Comparison of ENCODE assay signal across 8 cellular contexts in genomic region chr2:164479460-164479859, GRCh38.
A peak's percentile ranks its signal among the peaks of the same experiment; 100 is the strongest.
DNase-seq lines count a peak whose midpoint lies in the region; ATAC-seq, FAIRE-seq and TF ChIP-seq lines count a peak whose summit lies in the region.

No MANE protein-coding gene starts in this region.

- H3K4me3 Mint-ChIP-seq in glutamatergic neuron (ENCODE audit: unreplicated experiment) = no peak overlapping the region

- no peaks in the 10 kb centered on the region for H3K36me3 ChIP-seq in thoracic aorta

- H3K4me3 ChIP-seq in thoracic aorta = no peak overlapping the region

- H3K9me3 Mint-ChIP-seq in glutamatergic neuron (ENCODE audit: unreplicated experiment) = no peaks in the 10 kb centered on the region

- no peak for TF ChIP-seq POLR2A in GM12892 (IDR thresholded peaks at IDR 0.05; ENCODE audit: low read depth, low read length)

- H3K27me3 Mint-ChIP-seq in glutamatergic neuron (ENCODE audit: unreplicated experiment) = no peaks in the 10 kb centered on the region

- TF ChIP-seq CTCF in glutamatergic neuron (IDR thresholded peaks at IDR 0.05; ENCODE audit: partially characterized antibody, unreplicated experiment) = no peak
- peak; percentile 38 for TF ChIP-seq CTCF in thoracic aorta (IDR thresholded peaks at IDR 0.05)

- no peak overlapping the region for H3K27ac Mint-ChIP-seq in glutamatergic neuron (ENCODE audit: unreplicated experiment)

- no peak for ATAC-seq in thoracic aorta (ENCODE audit: insufficient number of reproducible peaks, low FRiP score, low read depth)

- no peaks in the 10 kb centered on the region for H3K4me1 Mint-ChIP-seq in glutamatergic neuron (ENCODE audit: low read depth, unreplicated experiment)

- no peaks in the 10 kb centered on the region for H3K27me3 ChIP-seq in thoracic aorta (replicated peaks; ENCODE audit: insufficient read depth)

- no peaks in the 10 kb centered on the region for H3K9me3 ChIP-seq in thoracic aorta

- DNase-seq in SIG-M5 treated with dmso at 0.1 percent for 504 hours (lab: John Stamatoyannopoulos, UW; ENCODE audit: unreplicated experiment) (peak; percentile 19), SIG-M5 (lab: John Stamatoyannopoulos, UW) (no peak), RKO (ENCODE audit: low spot score) (peak; percentile 48), glutamatergic neuron (peak; percentile 48), thoracic aorta (ENCODE audit: low spot score) (no peak), GOT3 (lab: John Stamatoyannopoulos, UW) (no peak), GM12892 (ENCODE audit: insufficient read length) (no peak), mesenteric fat pad (ENCODE audit: low spot score) (no peak)

- no peak overlapping the region for H3K27ac ChIP-seq in thoracic aorta

- no peaks in the 10 kb centered on the region for H3K36me3 Mint-ChIP-seq in glutamatergic neuron (ENCODE audit: unreplicated experiment)

- no peak for FAIRE-seq in GM12892 (lab: Jason Lieb, UNC)

- H3K4me1 ChIP-seq in thoracic aorta (ENCODE audit: control insufficient read depth in 1 of 2, low read depth in 2 of 2) = no peaks in the 10 kb centered on the region

Comparison
In these comparisons a context has a peak if more than half of its experiments do, and no peak if none do; other contexts are left out.
1. DNase-seq: peak in SIG-M5 treated with dmso at 0.1 percent for 504 hours (single experiment), RKO (single experiment) and glutamatergic neuron (single experiment); none in SIG-M5 (single experiment), thoracic aorta (single experiment), GOT3 (single experiment), GM12892 (single experiment) and mesenteric fat pad (single experiment).